1 cellular context compared by ENCODE assay signal in genomic region chr2:231662811-231663457, GRCh38.
A peak's percentile ranks its signal among the peaks of the same experiment; 100 is the strongest.
TF ChIP-seq lines count a peak whose summit lies in the region.

No MANE protein-coding gene starts in this region.

TF ChIP-seq in HepG2, 621 proteins besides CTCF, POLR2A, EP300 and RAD21 (continued from another document and continues in another):
- TF ChIP-seq ZNF687 (CRISPR knock-in tag; IDR thresholded peaks at IDR 0.05) (peak; percentile 37; the same call in 1 of the 2 replicates), HDAC1 (CRISPR knock-in tag; IDR thresholded peaks at IDR 0.05) (no peak), PPARG (CRISPR knock-in tag; conservative IDR thresholded peaks at IDR 0.05) (no peak), TCF12 (IDR thresholded peaks at IDR 0.05) (no peak), TCF12 (CRISPR knock-in tag; IDR thresholded peaks at IDR 0.05) (no peak), E2F1 (CRISPR knock-in tag; IDR thresholded peaks at IDR 0.05) (no peak), HBP1 (CRISPR knock-in tag; IDR thresholded peaks at IDR 0.05; ENCODE audit: low read depth) (no peak), ZBTB20 (CRISPR knock-in tag; IDR thresholded peaks at IDR 0.05; ENCODE audit: borderline replicate concordance, low read depth) (no peak), ZMYM2 (CRISPR knock-in tag; IDR thresholded peaks at IDR 0.05) (no peak), KLF11 (CRISPR knock-in tag; IDR thresholded peaks at IDR 0.05) (no peak), RNF2 (conservative IDR thresholded peaks at IDR 0.05; ENCODE audit: low read depth) (no peak), ZNF549 (CRISPR knock-in tag; IDR thresholded peaks at IDR 0.05) (no peak), ZNF614 (CRISPR knock-in tag; IDR thresholded peaks at IDR 0.05; ENCODE audit: borderline replicate concordance) (no peak), BRD4 (CRISPR knock-in tag; IDR thresholded peaks at IDR 0.05) (no peak), ZNF605 (CRISPR knock-in tag; IDR thresholded peaks at IDR 0.05) (no peak), HMG20B (CRISPR knock-in tag; conservative IDR thresholded peaks at IDR 0.05) (no peak), ZNF597 (CRISPR knock-in tag; IDR thresholded peaks at IDR 0.05) (no peak), ZHX1 (CRISPR knock-in tag; IDR thresholded peaks at IDR 0.05; ENCODE audit: low read depth) (peak; percentile 35; the same call in 1 of the 2 replicates), ARID4A (CRISPR knock-in tag; IDR thresholded peaks at IDR 0.05; ENCODE audit: borderline replicate concordance) (no peak), CREM (IDR thresholded peaks at IDR 0.05) (no peak), CREM (CRISPR knock-in tag; IDR thresholded peaks at IDR 0.05) (no peak), SOX13 (IDR thresholded peaks at IDR 0.05) (no peak), SOX13 (CRISPR knock-in tag; conservative IDR thresholded peaks at IDR 0.05 in 1 of 2, IDR thresholded peaks at IDR 0.05 in 1 of 2) (no peak), ZNF703 (CRISPR knock-in tag; IDR thresholded peaks at IDR 0.05; ENCODE audit: borderline replicate concordance) (no peak), FUBP1 (CRISPR knock-in tag; IDR thresholded peaks at IDR 0.05; ENCODE audit: borderline replicate concordance) (no peak), AKNA (CRISPR knock-in tag; IDR thresholded peaks at IDR 0.05; ENCODE audit: borderline replicate concordance) (no peak), MLXIP (CRISPR knock-in tag; IDR thresholded peaks at IDR 0.05; ENCODE audit: borderline replicate concordance) (no peak), ZNF790 (CRISPR knock-in tag; IDR thresholded peaks at IDR 0.05; ENCODE audit: borderline replicate concordance) (no peak), FOXJ3 (CRISPR knock-in tag; IDR thresholded peaks at IDR 0.05; ENCODE audit: borderline replicate concordance) (no peak), ZMYM3 (CRISPR knock-in tag; IDR thresholded peaks at IDR 0.05) (no peak), ZNF792 (CRISPR knock-in tag; IDR thresholded peaks at IDR 0.05) (no peak)
